ENCODE assay signal across 32 cellular contexts in the genomic region with DNA sequence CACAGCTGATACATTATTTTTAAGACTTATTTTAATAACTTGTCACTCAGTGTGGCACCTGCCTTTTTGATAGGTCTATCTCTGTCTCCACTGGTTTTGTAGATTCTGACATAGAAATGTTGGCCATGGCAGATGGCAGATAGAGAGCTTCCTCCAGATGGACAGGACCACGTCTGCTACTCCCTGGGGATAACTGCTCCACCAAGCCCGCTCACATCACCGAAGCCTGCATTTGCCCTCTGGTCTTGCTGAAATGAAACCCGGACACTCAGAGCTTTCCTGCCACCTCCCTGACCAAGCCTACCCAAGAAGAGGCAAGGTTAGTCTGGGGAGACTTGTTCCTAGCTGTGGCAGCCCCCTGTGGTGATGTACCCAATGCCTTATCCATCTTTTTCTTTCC. TPM values are rescaled to one million over a fixed set of nuclear protein-coding genes. Genes with fewer than 3 reads are reported as not detected.
"Had no signal": no experiment of that assay in that cellular context is flagged by ENCODE, and none has a peak within 500 bp of the region (broad histone marks: within the 10 kb centered on the region; RNA-seq: fewer than 3 reads in every experiment).

No MANE protein-coding gene starts in this region.

- H3K4me3 ChIP-seq: colonic mucosa, gastroesophageal sphincter, pancreas, psoas muscle, stomach, thyroid gland, upper lobe of left lung, vagina had no signal

- H3K36me3 Mint-ChIP-seq: activated CD8-positive, alpha-beta memory T cell treated with anti-CD3 and anti-CD28 coated beads, Interleukin-2, amount 10 ng/mL, durations not matched to agents 7 days and 5 days; activated naive CD8-positive, alpha-beta T cell had no signal

- H3K4me3 Mint-ChIP-seq: activated CD8-positive, alpha-beta memory T cell treated with anti-CD3 and anti-CD28 coated beads, Interleukin-2, amount 10 ng/mL, durations not matched to agents 7 days and 5 days; activated CD8-positive, alpha-beta T cell treated with anti-CD3 and anti-CD28 coated beads, Interleukin-2, amount 10 ng/mL, durations not matched to agents 7 days and 5 days; activated naive CD8-positive, alpha-beta T cell; activated T-cell treated with anti-CD3 and anti-CD28 coated beads, Interleukin-2, amount 50 U/mL, for 72 hours; central memory CD8-positive, alpha-beta T cell; mesothelial cell of epicardium; naive B cell; stimulated activated naive B cell treated with anti-CD40 and anti-IgM and Interleukin-4, amounts not matched to agents 10 μg/mL and 1 μg/mL and 100 μg/mL, for 72 hours; T-helper 17 cell; WTC11 had no signal

- H3K4me1 Mint-ChIP-seq: activated CD8-positive, alpha-beta memory T cell treated with anti-CD3 and anti-CD28 coated beads, Interleukin-2, amount 10 ng/mL, durations not matched to agents 7 days and 5 days; central memory CD8-positive, alpha-beta T cell; mesothelial cell of epicardium; naive B cell; WTC11 had no signal

- H3K27me3 ChIP-seq: colonic mucosa, pancreas, stomach, thyroid gland, upper lobe of left lung, vagina had no signal

- H3K27ac ChIP-seq: colonic mucosa, gastroesophageal sphincter, pancreas, psoas muscle, stomach, thyroid gland, upper lobe of left lung, vagina had no signal

- H3K4me1 ChIP-seq: colonic mucosa, gastroesophageal sphincter, pancreas, psoas muscle, stomach, upper lobe of left lung, vagina had no signal

- H3K9me3 Mint-ChIP-seq: activated T-cell treated with anti-CD3 and anti-CD28 coated beads, Interleukin-2, amount 50 U/mL, for 72 hours; central memory CD8-positive, alpha-beta T cell; mesothelial cell of epicardium; naive B cell; stimulated activated naive B cell treated with anti-CD40 and anti-IgM and Interleukin-4, amounts not matched to agents 10 μg/mL and 1 μg/mL and 100 μg/mL, for 72 hours; WTC11 had no signal

- H3K36me3 ChIP-seq: colonic mucosa had no signal

- ATAC-seq: activated CD8-positive, alpha-beta memory T cell treated with anti-CD3 and anti-CD28 coated beads, Interleukin-2, amount 10 ng/mL, durations not matched to agents 7 days and 5 days; activated CD8-positive, alpha-beta T cell treated with anti-CD3 and anti-CD28 coated beads, Interleukin-2, amount 10 ng/mL, durations not matched to agents 7 days and 5 days; activated T-cell treated with anti-CD3 and anti-CD28 coated beads, Interleukin-2, amount 50 U/mL, for 72 hours; gastroesophageal sphincter; pancreas; psoas muscle; stimulated activated naive B cell treated with anti-CD40 and anti-IgM and Interleukin-4, amounts not matched to agents 10 μg/mL and 1 μg/mL and 100 μg/mL, for 72 hours; T-helper 17 cell; WTC11 had no signal

- DNase-seq: activated CD4-positive, alpha-beta T cell treated with anti-CD3 and anti-CD28 coated beads, Interleukin-2, amount 50 U/mL, for 1 hour; activated CD8-positive, alpha-beta memory T cell treated with anti-CD3 and anti-CD28 coated beads, Interleukin-2, amount 10 ng/mL, durations not matched to agents 7 days and 5 days; activated CD8-positive, alpha-beta T cell treated with anti-CD3 and anti-CD28 coated beads, Interleukin-2, amount 10 ng/mL, durations not matched to agents 7 days and 5 days; activated naive CD4-positive, alpha-beta T cell; activated T-cell treated with anti-CD3 and anti-CD28 coated beads, Interleukin-2, amount 50 U/mL, for 72 hours; anterior cingulate cortex; colonic mucosa; effector CD8-positive, alpha-beta T cell; erythroblast; head of caudate nucleus; hippocampal formation; naive B cell; pancreas; psoas muscle; stimulated activated CD4-positive, alpha-beta T cell treated with anti-CD3 and anti-CD28 coated beads, Interleukin-15, amount 100 ng/mL, for 24 hours; stimulated activated CD4-positive, alpha-beta T cell treated with anti-CD3 and anti-CD28 coated beads, Interleukin-2, amount 100 ng/mL, for 24 hours; stimulated activated naive B cell treated with anti-CD40 and anti-IgM and Interleukin-4, amounts not matched to agents 10 μg/mL and 1 μg/mL and 100 μg/mL, for 72 hours; stomach; T-helper 17 cell; T1000; thyroid gland; upper lobe of left lung had no signal

- H3K9me3 ChIP-seq: colonic mucosa, gastroesophageal sphincter, pancreas, psoas muscle, stomach, thyroid gland, upper lobe of left lung, vagina had no signal

- H3K27ac Mint-ChIP-seq: activated CD8-positive, alpha-beta memory T cell treated with anti-CD3 and anti-CD28 coated beads, Interleukin-2, amount 10 ng/mL, durations not matched to agents 7 days and 5 days; activated CD8-positive, alpha-beta T cell treated with anti-CD3 and anti-CD28 coated beads, Interleukin-2, amount 10 ng/mL, durations not matched to agents 7 days and 5 days; activated naive CD8-positive, alpha-beta T cell; activated T-cell treated with anti-CD3 and anti-CD28 coated beads, Interleukin-2, amount 50 U/mL, for 72 hours; mesothelial cell of epicardium; stimulated activated naive B cell treated with anti-CD40 and anti-IgM and Interleukin-4, amounts not matched to agents 10 μg/mL and 1 μg/mL and 100 μg/mL, for 72 hours; T-helper 17 cell; WTC11 had no signal

RNA-seq across cellular contexts. Expression of gene GAST, which starts 38.7 kb away (rescaled TPM):
- total RNA-seq: activated CD8-positive, alpha-beta memory T cell treated with anti-CD3 and anti-CD28 coated beads, Interleukin-2, amount 10 ng/mL, durations not matched to agents 7 days and 5 days; activated CD8-positive, alpha-beta T cell treated with anti-CD3 and anti-CD28 coated beads, Interleukin-2, amount 10 ng/mL, durations not matched to agents 7 days and 5 days; activated T-cell treated with anti-CD3 and anti-CD28 coated beads, Interleukin-2, amount 50 U/mL, for 72 hours; bronchial epithelial cell; colonic mucosa; dermis microvascular lymphatic vessel endothelial cell; gastroesophageal sphincter; lower leg skin; mesothelial cell of epicardium; pancreas; psoas muscle; T-helper 17 cell; thyroid gland; upper lobe of left lung; vagina; WTC11 had no signal
- polyA plus RNA-seq: neural cell, pancreas, psoas muscle had no signal
